ENCODE assay signal across 1 cellular context in the genomic region with DNA sequence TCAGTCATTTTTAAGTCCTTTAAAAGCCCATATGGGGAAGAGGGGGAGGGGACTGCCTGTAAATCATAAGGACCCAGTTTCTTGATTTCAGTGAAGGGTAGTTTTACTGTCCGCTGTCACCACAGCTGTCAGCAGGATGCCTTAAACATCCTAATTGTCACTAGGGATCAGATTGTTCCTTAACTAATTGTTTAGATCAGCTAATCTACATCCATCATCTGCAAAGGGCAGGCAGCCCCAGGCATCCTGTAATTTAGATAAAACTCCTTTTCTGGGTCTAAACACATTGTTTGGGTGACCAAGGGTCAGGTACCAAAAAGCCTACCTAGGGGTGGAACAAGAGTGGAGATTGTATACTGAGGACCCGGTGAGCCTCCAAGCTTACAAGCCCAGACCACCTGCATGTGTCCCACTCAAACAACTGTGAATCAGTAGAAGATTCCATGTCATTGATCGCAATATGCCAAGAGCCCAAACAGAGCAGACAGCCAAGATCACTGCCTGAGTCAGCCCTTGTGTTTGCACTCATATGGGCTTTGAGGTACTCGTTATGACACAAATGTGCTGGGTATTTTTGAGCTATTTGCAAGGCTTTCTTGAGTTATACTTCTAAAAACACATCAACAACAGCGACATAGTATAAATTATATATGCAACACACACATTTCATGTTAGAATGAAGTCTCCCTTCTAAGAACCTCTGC.
TF ChIP-seq lines count a peak whose summit lies in the region.

No MANE protein-coding gene starts in this region.

TF ChIP-seq in HepG2, 621 proteins besides CTCF, POLR2A, EP300 and RAD21:
- no peak for TF ChIP-seq AKAP8 (CRISPR knock-in tag; IDR thresholded peaks at IDR 0.05)
TF ChIP-seq in HepG2: peak in this region for 0.
